8 cellular contexts compared by ENCODE assay signal in the genomic region with DNA sequence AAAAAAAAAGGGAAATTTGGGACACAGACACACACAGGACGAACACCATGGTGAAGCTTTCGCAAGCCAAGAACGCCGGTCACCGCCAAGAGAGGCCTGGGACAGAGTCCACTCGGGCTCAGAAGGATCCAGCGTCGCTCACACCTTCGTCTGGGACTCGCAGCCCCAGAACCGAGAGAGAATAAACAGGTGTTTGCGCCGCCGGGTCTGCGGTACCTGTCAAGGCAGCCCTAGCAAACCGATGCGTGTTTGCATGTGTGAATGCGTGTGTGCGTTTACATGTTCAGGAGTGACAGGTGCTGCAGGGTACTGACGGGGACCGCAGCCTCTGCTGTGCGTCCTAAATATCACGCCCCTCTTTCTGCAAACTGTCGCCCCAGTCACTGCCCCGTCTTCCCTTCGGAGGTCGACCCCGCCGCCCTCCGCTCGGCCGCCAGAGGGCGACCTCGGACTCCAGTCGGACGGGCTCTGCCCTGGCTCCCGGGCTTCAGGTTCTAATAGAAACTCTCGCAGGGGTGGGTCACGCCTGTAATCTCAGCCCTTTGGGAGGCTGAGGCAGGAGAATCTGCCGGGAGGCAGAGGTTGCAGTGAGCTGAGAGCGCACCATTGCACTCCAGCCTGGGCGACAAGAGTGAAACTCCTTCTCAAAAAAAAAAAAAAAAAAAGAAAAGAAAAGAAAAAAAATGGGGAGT. TPM values are rescaled to one million over a fixed set of nuclear protein-coding genes. Genes with fewer than 3 reads are reported as not detected.
A peak's percentile ranks its signal among the peaks of the same experiment; 100 is the strongest.
DNase-seq lines count a peak whose midpoint lies in the region; ATAC-seq, FAIRE-seq and TF ChIP-seq lines count a peak whose summit lies in the region.

No MANE protein-coding gene starts in this region.

- in situ Hi-C loops in HepG2 (cut with HindIII; ENCODE audit: extremely low pct_ligation_motif_present, low pct_unique_long_range_greater_than_20kb), result no loop called here

- peak overlapping the region in 1 of 2 donors; percentile 13 for H3K4me3 ChIP-seq in CD4-positive, alpha-beta memory T cell (ENCODE audit: low read length in 2 of 2)
- peak overlapping the region; percentile 48 to 71 (median 49) for H3K4me3 ChIP-seq in HepG2 (replicated peaks in 1 of 3; ENCODE audit: insufficient read depth in 1 of 3, low read depth in 2 of 3, low read length in 3 of 3)

- H3K9me3 Mint-ChIP-seq in CD4-positive, alpha-beta memory T cell, result no peaks in the 10 kb centered on the region
- H3K9me3 Mint-ChIP-seq in H9 (peaks cover 12 to 14% of the 10 kb centered on the region in 2 experiments), chondrocyte (ENCODE audit: low read depth) (no peaks in the 10 kb centered on the region)

- TF ChIP-seq CTCF in H9 (conservative IDR thresholded peaks at IDR 0.05), result peak; percentile 90
- TF ChIP-seq CTCF in chondrocyte (IDR thresholded peaks at IDR 0.05), result peak; percentile 91
- TF ChIP-seq CTCF in HepG2 (CRISPR knock-in tag; IDR thresholded peaks at IDR 0.05), result peak; percentile 93

- no peak overlapping the region for H3K27ac ChIP-seq in CD4-positive, alpha-beta memory T cell (ENCODE audit: low read depth, low read length)
- no peak overlapping the region for H3K27ac ChIP-seq in H9 (ENCODE audit: insufficient read length, low read depth, low read length)
- H3K27ac ChIP-seq in HepG2 (ENCODE audit: extremely low read length, insufficient read depth, low read length), result no peak overlapping the region

- no peak overlapping the region for H2BK12ac ChIP-seq in H9 (ENCODE audit: insufficient read length, low read depth, low read length)

- no peak overlapping the region for H4K5ac ChIP-seq in H9 (ENCODE audit: insufficient read length, low read depth, low read length)

- H3K4me2 ChIP-seq in H9 (ENCODE audit: insufficient read depth, insufficient read length, low read length) (peak overlapping the region; percentile 46), HepG2 (ENCODE audit: low read depth, low read length) (peak overlapping the region; percentile 98)

- H2AFZ ChIP-seq in H9 (ENCODE audit: low read length) (no peak overlapping the region), HepG2 (ENCODE audit: low read length) (no peak overlapping the region)

- peaks cover 31% of the 10 kb centered on the region for H3K4me1 ChIP-seq in CD4-positive, alpha-beta memory T cell (ENCODE audit: insufficient read depth, low read length)
- H3K4me1 ChIP-seq in H9 (ENCODE audit: insufficient read depth, low read length) (no peaks in the 10 kb centered on the region; the same call in 1 of the 2 replicates), HepG2 (ENCODE audit: insufficient read depth, low read length) (peaks cover 7% of the 10 kb centered on the region)

- no peaks in the 10 kb centered on the region for H3K79me2 ChIP-seq in H9 (ENCODE audit: insufficient read depth, low read length)
- H3K79me2 ChIP-seq in HepG2 (ENCODE audit: insufficient read depth, low read length), result no peaks in the 10 kb centered on the region

- no peak for TF ChIP-seq POLR2A in HepG2 (IDR thresholded peaks at IDR 0.05; ENCODE audit: insufficient read depth in 1 of 2, low read depth in 2 of 2, low read length in 2 of 2)

- peak; percentile 43 for FAIRE-seq in HepG2 (lab: Jason Lieb, UNC)

- peaks cover 15 to 34% (median 24%) of the 10 kb centered on the region in 4 donors for H3K4me1 Mint-ChIP-seq in CD4-positive, alpha-beta memory T cell
- H3K4me1 Mint-ChIP-seq in H9 (peaks cover 1 to 6% of the 10 kb centered on the region in 2 experiments; a peak in 1 of 4 replicates), chondrocyte (ENCODE audit: low read depth) (peaks cover 8% of the 10 kb centered on the region)

- peak overlapping the region; percentile 68 to 86 (median 78) for H3K4me3 Mint-ChIP-seq in CD4-positive, alpha-beta memory T cell
- H3K4me3 Mint-ChIP-seq in H9 (peak overlapping the region; percentile 52 to 79), chondrocyte (ENCODE audit: unreplicated experiment) (peak overlapping the region; percentile 76)

- TF ChIP-seq RAD21 in HepG2 (CRISPR knock-in tag; IDR thresholded peaks at IDR 0.05), result peak; percentile 80

- no peak overlapping the region for H3K14ac ChIP-seq in H9 (ENCODE audit: insufficient read depth, low read length)

- peak; percentile 89 for ATAC-seq in HepG2
- ATAC-seq in GM21381 (IDR thresholded peaks at IDR 0.05; ENCODE audit: unreplicated experiment), result no peak

- BruUV-seq in HepG2 (replicated peaks; lab: Mats Ljungman, UMichigan), result no TSS peak

- WGBS in H9 (ENCODE audit: extremely low coverage, insufficient read length, low lambda C conversion rate), result no CpG with 5 or more reads among the region's 42 CpGs
- WGBS in HepG2 (ENCODE audit: low lambda C conversion rate), result under 1% methylated on average over 31 of the region's 42 CpGs

- CTCF ChIA-PET in CD4-positive, alpha-beta memory T cell (lab: Charles Lee; ENCODE audit: partially characterized antibody), result interaction anchor here (0.7 to 1.9 kb wide), 16 partner anchors 10 to 465 kb away, joined by 3 to 9 read pairs (median 3); partner anchors contain the start of genes ABHD17A and BTBD2
- CTCF ChIA-PET in HepG2 (lab: Yijun Ruan, JAX; ENCODE audit: low intra/inter-chr PET ratio, low total read pairs), result interaction anchor here (1.2 kb wide), 2 partner anchors 31 to 140 kb away, joined by 3 to 8 read pairs; no protein-coding TSS in a partner anchor

- no peaks in the 10 kb centered on the region for H3K27me3 Mint-ChIP-seq in CD4-positive, alpha-beta memory T cell
- H3K27me3 Mint-ChIP-seq in H9 (ENCODE audit: low read depth) (peaks cover 28% of the 10 kb centered on the region), chondrocyte (ENCODE audit: low read depth) (no peaks in the 10 kb centered on the region)

- DNase-seq in CD4-positive, alpha-beta memory T cell, result peak; percentile 72 to 82 (median 76)
- peak; percentile 87 for DNase-seq in H9
- peak; percentile 77 for DNase-seq in NCI-H2227 (lab: John Stamatoyannopoulos, UW; ENCODE audit: unreplicated experiment)
- DNase-seq in activated CD4-positive, alpha-beta T cell treated with anti-CD3 and anti-CD28 coated beads for 1 hour, result peak; percentile 70
- DNase-seq in chondrocyte (ENCODE audit: low spot score), result no peak
- peak; percentile 65 for DNase-seq in HepG2 (ENCODE audit: low spot score)
- peak; percentile 82 for DNase-seq in stimulated activated CD4-positive, alpha-beta T cell treated with anti-CD3 and anti-CD28 coated beads, Interleukin-4, amount 100 ng/mL, for 1 hour

- TF ChIP-seq EP300 in HepG2 (IDR thresholded peaks at IDR 0.05; ENCODE audit: low read depth in 2 of 2, low read length in 2 of 2), result no peak
- no peak for TF ChIP-seq EP300 in HepG2 (CRISPR knock-in tag; IDR thresholded peaks at IDR 0.05; ENCODE audit: borderline replicate concordance)

- H4K20me1 ChIP-seq in H9 (ENCODE audit: control insufficient read depth, insufficient read depth, insufficient read length), result no peaks in the 10 kb centered on the region
- H4K20me1 ChIP-seq in HepG2 (ENCODE audit: insufficient read depth, low read length), result no peaks in the 10 kb centered on the region

- H3K9ac ChIP-seq in H9 (ENCODE audit: extremely low read depth, insufficient read length, low read length) (no peak overlapping the region), HepG2 (ENCODE audit: insufficient read depth, low read depth, low read length) (peak overlapping the region; percentile 39; the same call in 1 of the 2 replicates)

- H3K36me3 Mint-ChIP-seq in CD4-positive, alpha-beta memory T cell, result no peaks in the 10 kb centered on the region
- peaks cover 6 to 16% (median 11%) of the 10 kb centered on the region in 3 experiments; a peak in 6 of 7 replicates for H3K36me3 Mint-ChIP-seq in H9 (ENCODE audit: insufficient read depth in 1 of 3, low read depth in 3 of 3)
- peaks cover 4% of the 10 kb centered on the region for H3K36me3 Mint-ChIP-seq in chondrocyte (ENCODE audit: low read depth)

- H4K8ac ChIP-seq in H9 (replicated peaks; ENCODE audit: insufficient read length, low read depth, low read length), result no peak overlapping the region

- no peak overlapping the region for H3K18ac ChIP-seq in H9 (ENCODE audit: insufficient read length, low read depth, low read length)

- no peak overlapping the region for H3K56ac ChIP-seq in H9 (ENCODE audit: insufficient read length, low read depth, low read length)

- H3K4ac ChIP-seq in H9 (ENCODE audit: low read depth, low read length), result no peak overlapping the region

- H4K91ac ChIP-seq in H9 (ENCODE audit: insufficient read length, low read depth, low read length), result no peak overlapping the region

- H3T11ph ChIP-seq in H9 (ENCODE audit: low read length), result no peak overlapping the region

- no peak overlapping the region for H2BK120ac ChIP-seq in H9 (ENCODE audit: low read depth, low read length, poor library complexity, severe bottlenecking)

- no peak overlapping the region for H2BK5ac ChIP-seq in H9 (ENCODE audit: insufficient read length, low read length)

- H3K27ac Mint-ChIP-seq in CD4-positive, alpha-beta memory T cell, result peak overlapping the region; percentile 50 to 91 (median 67)
- H3K27ac Mint-ChIP-seq in H9 (no peak overlapping the region), chondrocyte (ENCODE audit: unreplicated experiment) (peak overlapping the region; percentile 36)

- intact Hi-C loops in CD4-positive, alpha-beta memory T cell (cut with micrococcal nuclease), result loop anchor here (1.0 to 5.0 kb wide), 2 partner anchors 86 to 138 kb away; partner anchors contain the start of gene BTBD2
- intact Hi-C loops in HepG2 (cut with micrococcal nuclease; ENCODE audit: unreplicated experiment), result loop anchor here (1.0 to 5.0 kb wide), 2 partner anchors 22 to 138 kb away; no protein-coding TSS in a partner anchor

- H2BK15ac ChIP-seq in H9 (ENCODE audit: low read depth, low read length), result no peak overlapping the region

- peaks cover 0 to 3% of the 10 kb centered on the region in 2 donors for H3K9me3 ChIP-seq in CD4-positive, alpha-beta memory T cell (ENCODE audit: control insufficient read depth in 1 of 2, low read length in 2 of 2)
- H3K9me3 ChIP-seq in H9 (ENCODE audit: control insufficient read depth, low read depth, low read length) (no peaks in the 10 kb centered on the region), HepG2 (ENCODE audit: low read length) (no peaks in the 10 kb centered on the region; the same call in 1 of the 2 replicates)

- no peak overlapping the region for H2AK5ac ChIP-seq in H9 (ENCODE audit: insufficient read length, low read length)

- H3K79me1 ChIP-seq in H9 (ENCODE audit: insufficient read depth, low read depth, low read length, poor library complexity, severe bottlenecking), result no peaks in the 10 kb centered on the region

- H3K23ac ChIP-seq in H9 (ENCODE audit: insufficient read length, low read depth, low read length), result no peak overlapping the region

- peaks cover 6% of the 10 kb centered on the region for H3K23me2 ChIP-seq in H9 (ENCODE audit: insufficient read length, low read depth, low read length, poor library complexity, severe bottlenecking)

- H3K36me3 ChIP-seq in CD4-positive, alpha-beta memory T cell (ENCODE audit: insufficient read depth, low read length), result no peaks in the 10 kb centered on the region
- H3K36me3 ChIP-seq in HepG2 (replicated peaks in 1 of 2; ENCODE audit: control insufficient read depth in 1 of 2, insufficient read depth in 2 of 2, low read length in 2 of 2), result peaks cover 3 to 5% of the 10 kb centered on the region in 2 experiments; a peak in 2 of 5 replicates

- no peaks in the 10 kb centered on the region for H3K27me3 ChIP-seq in CD4-positive, alpha-beta memory T cell (ENCODE audit: insufficient read depth, low read length)
- no peaks in the 10 kb centered on the region for H3K27me3 ChIP-seq in H9 (ENCODE audit: insufficient read depth, low read length)
- no peaks in the 10 kb centered on the region for H3K27me3 ChIP-seq in HepG2 (ENCODE audit: control insufficient read depth in 1 of 2, insufficient read depth in 2 of 2, low read length in 2 of 2)

- POLR2A ChIA-PET in CD4-positive, alpha-beta memory T cell (lab: Charles Lee; ENCODE audit: partially characterized antibody), result interaction anchor here (0.6 to 1.4 kb wide), 6 partner anchors 39 to 140 kb away, joined by 3 to 5 read pairs (median 4); no protein-coding TSS in a partner anchor
- POLR2A ChIA-PET in HepG2 (lab: Yijun Ruan, JAX), result interaction anchor here (0.6 to 0.8 kb wide), 2 partner anchors 28 to 110 kb away, joined by 3 read pairs; no protein-coding TSS in a partner anchor

- no peak overlapping the region for H2BK20ac ChIP-seq in H9 (ENCODE audit: low read depth, low read length, poor library complexity, severe bottlenecking)

RNA-seq across cellular contexts. Expression of gene CSNK1G2, which starts 11.8 kb away (rescaled TPM):
- 100 to 1,000 TPM; 142 to 144 TPM for total RNA-seq in CD4-positive, alpha-beta memory T cell
- 10 to 100 TPM; 11.3 to 56.7 TPM for polyA plus RNA-seq in CD4-positive, alpha-beta memory T cell
- 96.6 and 100.0 TPM in 2 replicates for total RNA-seq in H9 (2021)
- 57.4 to 74.9 TPM (median 58.9 TPM) in 3 replicates for total RNA-seq in chondrocyte
- total RNA-seq in HepG2 (2016; rRNA removed; fragmentation: Illumina TruSeq; extraction: Trizol), result 29.7 and 53.8 TPM in 2 replicates
- total RNA-seq in HepG2 (2016; cell fraction: cytosol; rRNA removed; fragmentation: Illumina TruSeq; extraction: Trizol; ENCODE audit: low read depth), result 40.6 and 41.0 TPM in 2 replicates
- total RNA-seq in HepG2 (2016; cell fraction: insoluble cytoplasmic fraction; rRNA removed; fragmentation: Illumina TruSeq; extraction: Trizol), result 26.8 and 56.3 TPM in 2 replicates
- 85.2 and 87.4 TPM in 2 replicates for total RNA-seq in HepG2 (2016; cell fraction: membrane; rRNA removed; fragmentation: Illumina TruSeq; extraction: Trizol)
- 39.2 and 46.8 TPM in 2 replicates for total RNA-seq in HepG2 (2016; cell fraction: nucleus; rRNA removed; fragmentation: Illumina TruSeq; extraction: Trizol)
- polyA plus RNA-seq in HepG2 (2011; rRNA removed), result 72.5 and 88.4 TPM in 2 replicates
- 33.8 and 56.1 TPM in 2 replicates for polyA plus RNA-seq in HepG2 (2011; cell fraction: cytosol; rRNA removed)
- polyA plus RNA-seq in HepG2 (2011; cell fraction: nucleus; rRNA removed), result 380 and 522 TPM in 2 replicates
- 38.6 and 40.4 TPM in 2 replicates for polyA plus RNA-seq in HepG2 (2012)
- 39.6 and 47.2 TPM in 2 replicates for polyA plus RNA-seq in HepG2 (2016; cell fraction: cytosol; fragmentation: Illumina TruSeq; extraction: Trizol; ENCODE audit: low read depth)
- 36.1 and 45.7 TPM in 2 replicates for polyA plus RNA-seq in HepG2 (2016; cell fraction: insoluble cytoplasmic fraction; fragmentation: Illumina TruSeq; extraction: Trizol; ENCODE audit: low read depth)
- polyA plus RNA-seq in HepG2 (2016; cell fraction: membrane; fragmentation: Illumina TruSeq; extraction: Trizol; ENCODE audit: low read depth), result 79.1 and 81.2 TPM in 2 replicates
- 157 TPM in 2 replicates for polyA plus RNA-seq in HepG2 (2016; cell fraction: nucleus; fragmentation: Illumina TruSeq; extraction: Trizol; ENCODE audit: insufficient read depth, low read depth)
- 51.2 and 83.6 TPM in 2 replicates for polyA minus RNA-seq in HepG2 (2011; rRNA and poly(A)+ RNA removed; ENCODE audit: low replicate concordance)
- polyA minus RNA-seq in HepG2 (2011; cell fraction: cytosol; rRNA and poly(A)+ RNA removed), result 23.6 and 25.2 TPM in 2 replicates
- polyA minus RNA-seq in HepG2 (2011; cell fraction: nucleus; rRNA and poly(A)+ RNA removed), result 18.2 and 21.2 TPM in 2 replicates

RNA-seq across cellular contexts. Expression of gene ADAT3, which starts 24.0 kb away (rescaled TPM):
- total RNA-seq in CD4-positive, alpha-beta memory T cell, result 1 to 10 TPM; 3.7 to 4.9 TPM
- polyA plus RNA-seq in CD4-positive, alpha-beta memory T cell, result 1 to 10 TPM; 1.4 to 3.9 TPM
- total RNA-seq in H9 (2021) (12.2 and 12.9 TPM in 2 replicates), chondrocyte (3.2 to 4.3 TPM (median 3.6 TPM) in 3 replicates), HepG2 (2016; rRNA removed; fragmentation: Illumina TruSeq; extraction: Trizol) (2.0 and 3.5 TPM in 2 replicates)
- 0.79 and 0.81 TPM in 2 replicates for total RNA-seq in HepG2 (2016; cell fraction: cytosol; rRNA removed; fragmentation: Illumina TruSeq; extraction: Trizol; ENCODE audit: low read depth)
- total RNA-seq in HepG2 (2016; cell fraction: insoluble cytoplasmic fraction; rRNA removed; fragmentation: Illumina TruSeq; extraction: Trizol), result 1.7 and 3.1 TPM in 2 replicates
- 1.7 and 2.1 TPM in 2 replicates for total RNA-seq in HepG2 (2016; cell fraction: membrane; rRNA removed; fragmentation: Illumina TruSeq; extraction: Trizol)
- total RNA-seq in HepG2 (2016; cell fraction: nucleus; rRNA removed; fragmentation: Illumina TruSeq; extraction: Trizol), result 1.5 and 1.9 TPM in 2 replicates
- polyA plus RNA-seq in HepG2 (2011; rRNA removed), result 0.95 and 1.4 TPM in 2 replicates
- polyA plus RNA-seq in HepG2 (2011; cell fraction: cytosol; rRNA removed), result 0.94 and 1.7 TPM in 2 replicates
- 6.4 and 7.8 TPM in 2 replicates for polyA plus RNA-seq in HepG2 (2011; cell fraction: nucleus; rRNA removed)
- 1.3 and 1.7 TPM in 2 replicates for polyA plus RNA-seq in HepG2 (2012)
- 0.68 TPM in 2 replicates for polyA plus RNA-seq in HepG2 (2016; cell fraction: cytosol; fragmentation: Illumina TruSeq; extraction: Trizol; ENCODE audit: low read depth)
- polyA plus RNA-seq in HepG2 (2016; cell fraction: insoluble cytoplasmic fraction; fragmentation: Illumina TruSeq; extraction: Trizol; ENCODE audit: low read depth), result 2.8 and 3.5 TPM in 2 replicates
- 1.1 and 1.4 TPM in 2 replicates for polyA plus RNA-seq in HepG2 (2016; cell fraction: membrane; fragmentation: Illumina TruSeq; extraction: Trizol; ENCODE audit: low read depth)
- 5.0 and 6.1 TPM in 2 replicates for polyA plus RNA-seq in HepG2 (2016; cell fraction: nucleus; fragmentation: Illumina TruSeq; extraction: Trizol; ENCODE audit: insufficient read depth, low read depth)
- 2.1 and 3.8 TPM in 2 replicates for polyA minus RNA-seq in HepG2 (2011; rRNA and poly(A)+ RNA removed; ENCODE audit: low replicate concordance)
- 1.3 and 1.6 TPM in 2 replicates for polyA minus RNA-seq in HepG2 (2011; cell fraction: cytosol; rRNA and poly(A)+ RNA removed)
- polyA minus RNA-seq in HepG2 (2011; cell fraction: nucleus; rRNA and poly(A)+ RNA removed), result 2.3 and 2.6 TPM in 2 replicates

RNA-seq across cellular contexts. Expression of gene SCAMP4, which starts 24.0 kb away (rescaled TPM):
- total RNA-seq in CD4-positive, alpha-beta memory T cell, result 10 to 100 TPM; 23.4 to 29.1 TPM
- 10 to 100 TPM in 1 of 2 donors, 1 to 10 TPM in 1; 9.8 to 15.5 TPM for polyA plus RNA-seq in CD4-positive, alpha-beta memory T cell
- total RNA-seq in H9 (2021) (65.0 and 69.0 TPM in 2 replicates), chondrocyte (51.6 to 57.5 TPM (median 57.4 TPM) in 3 replicates), HepG2 (2016; rRNA removed; fragmentation: Illumina TruSeq; extraction: Trizol) (10.8 and 13.7 TPM in 2 replicates)
- 4.4 and 5.1 TPM in 2 replicates for total RNA-seq in HepG2 (2016; cell fraction: cytosol; rRNA removed; fragmentation: Illumina TruSeq; extraction: Trizol; ENCODE audit: low read depth)
- 9.1 and 12.6 TPM in 2 replicates for total RNA-seq in HepG2 (2016; cell fraction: insoluble cytoplasmic fraction; rRNA removed; fragmentation: Illumina TruSeq; extraction: Trizol)
- 10.1 and 10.7 TPM in 2 replicates for total RNA-seq in HepG2 (2016; cell fraction: membrane; rRNA removed; fragmentation: Illumina TruSeq; extraction: Trizol)
- 24.2 and 31.8 TPM in 2 replicates for total RNA-seq in HepG2 (2016; cell fraction: nucleus; rRNA removed; fragmentation: Illumina TruSeq; extraction: Trizol)
- 10.7 and 12.8 TPM in 2 replicates for polyA plus RNA-seq in HepG2 (2011; rRNA removed)
- 7.6 and 8.7 TPM in 2 replicates for polyA plus RNA-seq in HepG2 (2011; cell fraction: cytosol; rRNA removed)
- polyA plus RNA-seq in HepG2 (2011; cell fraction: nucleus; rRNA removed), result 43.5 and 55.3 TPM in 2 replicates
- polyA plus RNA-seq in HepG2 (2012), result 21.8 and 32.2 TPM in 2 replicates
- 5.1 and 6.4 TPM in 2 replicates for polyA plus RNA-seq in HepG2 (2016; cell fraction: cytosol; fragmentation: Illumina TruSeq; extraction: Trizol; ENCODE audit: low read depth)
- 10.3 and 13.4 TPM in 2 replicates for polyA plus RNA-seq in HepG2 (2016; cell fraction: insoluble cytoplasmic fraction; fragmentation: Illumina TruSeq; extraction: Trizol; ENCODE audit: low read depth)
- 11.5 and 11.6 TPM in 2 replicates for polyA plus RNA-seq in HepG2 (2016; cell fraction: membrane; fragmentation: Illumina TruSeq; extraction: Trizol; ENCODE audit: low read depth)
- 69.4 and 71.5 TPM in 2 replicates for polyA plus RNA-seq in HepG2 (2016; cell fraction: nucleus; fragmentation: Illumina TruSeq; extraction: Trizol; ENCODE audit: insufficient read depth, low read depth)
- 14.8 and 32.0 TPM in 2 replicates for polyA minus RNA-seq in HepG2 (2011; rRNA and poly(A)+ RNA removed; ENCODE audit: low replicate concordance)
- 35.3 TPM in 2 replicates for polyA minus RNA-seq in HepG2 (2011; cell fraction: cytosol; rRNA and poly(A)+ RNA removed)
- 13.2 and 15.5 TPM in 2 replicates for polyA minus RNA-seq in HepG2 (2011; cell fraction: nucleus; rRNA and poly(A)+ RNA removed)

RNA-seq across cellular contexts. Expression of gene ABHD17A, which starts 43.9 kb away (rescaled TPM):
- total RNA-seq in CD4-positive, alpha-beta memory T cell, result 100 to 1,000 TPM; 106 to 109 TPM
- 100 to 1,000 TPM; 138 to 204 TPM for polyA plus RNA-seq in CD4-positive, alpha-beta memory T cell
- total RNA-seq in H9 (2021) (47.5 and 50.3 TPM in 2 replicates), chondrocyte (54.6 to 60.2 TPM (median 54.6 TPM) in 3 replicates), HepG2 (2016; rRNA removed; fragmentation: Illumina TruSeq; extraction: Trizol) (27.9 and 40.8 TPM in 2 replicates)
- 52.2 and 64.4 TPM in 2 replicates for total RNA-seq in HepG2 (2016; cell fraction: cytosol; rRNA removed; fragmentation: Illumina TruSeq; extraction: Trizol; ENCODE audit: low read depth)
- total RNA-seq in HepG2 (2016; cell fraction: insoluble cytoplasmic fraction; rRNA removed; fragmentation: Illumina TruSeq; extraction: Trizol), result 24.0 and 37.3 TPM in 2 replicates
- total RNA-seq in HepG2 (2016; cell fraction: membrane; rRNA removed; fragmentation: Illumina TruSeq; extraction: Trizol), result 65.2 and 82.2 TPM in 2 replicates
- 17.1 and 19.3 TPM in 2 replicates for total RNA-seq in HepG2 (2016; cell fraction: nucleus; rRNA removed; fragmentation: Illumina TruSeq; extraction: Trizol)
- polyA plus RNA-seq in HepG2 (2011; rRNA removed), result 27.7 and 44.6 TPM in 2 replicates
- polyA plus RNA-seq in HepG2 (2011; cell fraction: cytosol; rRNA removed), result 25.9 and 53.1 TPM in 2 replicates
- polyA plus RNA-seq in HepG2 (2011; cell fraction: nucleus; rRNA removed), result 72.5 and 83.8 TPM in 2 replicates
- polyA plus RNA-seq in HepG2 (2012), result 11.9 and 16.2 TPM in 2 replicates
- polyA plus RNA-seq in HepG2 (2016; cell fraction: cytosol; fragmentation: Illumina TruSeq; extraction: Trizol; ENCODE audit: low read depth), result 51.0 and 62.5 TPM in 2 replicates
- 25.3 and 27.0 TPM in 2 replicates for polyA plus RNA-seq in HepG2 (2016; cell fraction: insoluble cytoplasmic fraction; fragmentation: Illumina TruSeq; extraction: Trizol; ENCODE audit: low read depth)
- 54.6 and 60.4 TPM in 2 replicates for polyA plus RNA-seq in HepG2 (2016; cell fraction: membrane; fragmentation: Illumina TruSeq; extraction: Trizol; ENCODE audit: low read depth)
- 38.7 and 42.0 TPM in 2 replicates for polyA plus RNA-seq in HepG2 (2016; cell fraction: nucleus; fragmentation: Illumina TruSeq; extraction: Trizol; ENCODE audit: insufficient read depth, low read depth)
- 15.0 and 50.9 TPM in 2 replicates for polyA minus RNA-seq in HepG2 (2011; rRNA and poly(A)+ RNA removed; ENCODE audit: low replicate concordance)
- 17.2 and 18.0 TPM in 2 replicates for polyA minus RNA-seq in HepG2 (2011; cell fraction: cytosol; rRNA and poly(A)+ RNA removed)
- polyA minus RNA-seq in HepG2 (2011; cell fraction: nucleus; rRNA and poly(A)+ RNA removed), result 5.7 and 5.8 TPM in 2 replicates

Comparison
In these comparisons a context has a peak if more than half of its experiments do, and no peak if none do; other contexts are left out.
1. H3K27ac Mint-ChIP-seq: peak in CD4-positive, alpha-beta memory T cell (7 of 7) and chondrocyte (single experiment); none in H9 (0 of 3).
2. Peak in every context shown above with its lines, with median percentiles within 50 percentile points of each other: H3K4me3 Mint-ChIP-seq and CTCF ChIP-seq.